19 cellular contexts compared by ENCODE assay signal in genomic region chr5:119524461-119524860, GRCh38.
"Had no signal": no experiment of that assay in that cellular context is flagged by ENCODE, and none has a peak within 500 bp of the region (broad histone marks: within the 10 kb centered on the region; RNA-seq: fewer than 3 reads in every experiment).

No MANE protein-coding gene starts in this region.

- DNase-seq: activated CD4-positive, alpha-beta T cell treated with anti-CD3 and anti-CD28 coated beads for 36 hours; activated CD4-positive, alpha-beta T cell treated with anti-CD3 and anti-CD28 coated beads, Interleukin-2, amount 50 U/mL, for 48 hours; activated naive CD4-positive, alpha-beta T cell; activated naive CD8-positive, alpha-beta T cell treated with anti-CD3 and anti-CD28 coated beads, Interleukin-2, amount 10 ng/mL, durations not matched to agents 7 days and 5 days; activated T-cell treated with anti-CD3 and anti-CD28 coated beads for 4 hours; anterior cingulate cortex; colonic mucosa; islet precursor cell; left colon; midbrain; occipital lobe; posterior cingulate gyrus; small intestine; stimulated activated CD4-positive, alpha-beta T cell treated with anti-CD3 and anti-CD28 coated beads, Interleukin-4, amount 100 ng/mL, for 4 hours; stimulated activated naive B cell treated with anti-CD40 and anti-IgM and Interleukin-4, amounts not matched to agents 10 μg/mL and 1 μg/mL and 100 μg/mL, for 72 hours; thyroid gland; WERI-Rb-1 had no signal

- H3K9me3 ChIP-seq: colonic mucosa, right atrium auricular region, thyroid gland had no signal

- H3K4me3 ChIP-seq: colonic mucosa, right atrium auricular region, SK-N-MC, thyroid gland had no signal

- ATAC-seq: activated CD4-positive, alpha-beta T cell treated with anti-CD3 and anti-CD28 coated beads for 36 hours; left colon; stimulated activated naive B cell treated with anti-CD40 and anti-IgM and Interleukin-4, amounts not matched to agents 10 μg/mL and 1 μg/mL and 100 μg/mL, for 72 hours had no signal

- H3K27ac ChIP-seq: colonic mucosa, right atrium auricular region, SK-N-MC, thyroid gland, WERI-Rb-1 had no signal

- H3K4me1 ChIP-seq: colonic mucosa, thyroid gland had no signal

- H3K36me3 ChIP-seq: colonic mucosa had no signal

- H3K27me3 ChIP-seq: colonic mucosa, right atrium auricular region, thyroid gland had no signal
